Comparison of ENCODE assay signal across 17 cellular contexts in genomic region chr5:9499498-9499876, GRCh38.
A peak's percentile ranks its signal among the peaks of the same experiment; 100 is the strongest.
DNase-seq lines count a peak whose midpoint lies in the region; ATAC-seq and TF ChIP-seq lines count a peak whose summit lies in the region.
"Had no signal": no experiment of that assay in that cellular context is flagged by ENCODE, and none has a peak within 500 bp of the region (broad histone marks: within the 10 kb centered on the region; RNA-seq: fewer than 3 reads in every experiment).

No MANE protein-coding gene starts in this region.

- TF ChIP-seq CTCF in GM06990 (IDR thresholded peaks at IDR 0.05; ENCODE audit: insufficient read depth, low read length, poor library complexity, severe bottlenecking), result no peak

- no peak overlapping the region for H3K4me3 ChIP-seq in GM06990 (replicated peaks; ENCODE audit: low read depth, low read length)
- H3K4me3 ChIP-seq: heart right ventricle, lung had no signal

- H3K36me3 ChIP-seq in GM06990 (ENCODE audit: control insufficient read depth, insufficient read depth, low read length), result no peaks in the 10 kb centered on the region
- H3K36me3 ChIP-seq: heart right ventricle had no signal

- H3K27me3 ChIP-seq in GM06990 (replicated peaks; ENCODE audit: control insufficient read depth, insufficient read depth, low read length), result no peaks in the 10 kb centered on the region
- H3K27me3 ChIP-seq: heart right ventricle had no signal

- DNase-seq in GM06990 (ENCODE audit: extremely low read depth, insufficient read length) (peak; percentile 49), HUDEP-2 (lab: John Stamatoyannopoulos, UW; ENCODE audit: unreplicated experiment in 76 of 76) (no peak), amniotic stem cell (lab: John Stamatoyannopoulos, UW) (no peak), iPS-NIHi11 (ENCODE audit: low spot score) (no peak), NCI-H2029 (lab: John Stamatoyannopoulos, UW) (no peak)
- DNase-seq: 8988T; activated B cell treated with CpG ODN at 0.5 μM for 24 hours; activated CD8-positive, alpha-beta memory T cell treated with anti-CD3 and anti-CD28 coated beads for 24 hours; activated T-cell treated with anti-CD3 and anti-CD28 coated beads, Interleukin-2, amount 50 U/mL, for 72 hours; heart right ventricle; right cardiac atrium; stimulated activated naive B cell treated with anti-CD40 and anti-IgM and Interleukin-4, amounts not matched to agents 10 μg/mL and 1 μg/mL and 100 μg/mL, for 72 hours had no signal

- ATAC-seq in GM18873 (IDR thresholded peaks at IDR 0.05; ENCODE audit: low FRiP score, unreplicated experiment) (peak; percentile 74), GM21515 (IDR thresholded peaks at IDR 0.05; ENCODE audit: unreplicated experiment) (peak; percentile 79), HG03103 (IDR thresholded peaks at IDR 0.05; ENCODE audit: low read depth, unreplicated experiment) (peak; percentile 47)
- ATAC-seq: activated naive CD4-positive, alpha-beta T cell treated with anti-CD3 and anti-CD28 coated beads, Interleukin-2, amount 50 U/mL, for 72 hours; activated T-cell treated with anti-CD3 and anti-CD28 coated beads, Interleukin-2, amount 50 U/mL, for 72 hours; heart right ventricle; right cardiac atrium; stimulated activated naive B cell treated with anti-CD40 and anti-IgM and Interleukin-4, amounts not matched to agents 10 μg/mL and 1 μg/mL and 100 μg/mL, for 72 hours had no signal
